In the genomic region with DNA sequence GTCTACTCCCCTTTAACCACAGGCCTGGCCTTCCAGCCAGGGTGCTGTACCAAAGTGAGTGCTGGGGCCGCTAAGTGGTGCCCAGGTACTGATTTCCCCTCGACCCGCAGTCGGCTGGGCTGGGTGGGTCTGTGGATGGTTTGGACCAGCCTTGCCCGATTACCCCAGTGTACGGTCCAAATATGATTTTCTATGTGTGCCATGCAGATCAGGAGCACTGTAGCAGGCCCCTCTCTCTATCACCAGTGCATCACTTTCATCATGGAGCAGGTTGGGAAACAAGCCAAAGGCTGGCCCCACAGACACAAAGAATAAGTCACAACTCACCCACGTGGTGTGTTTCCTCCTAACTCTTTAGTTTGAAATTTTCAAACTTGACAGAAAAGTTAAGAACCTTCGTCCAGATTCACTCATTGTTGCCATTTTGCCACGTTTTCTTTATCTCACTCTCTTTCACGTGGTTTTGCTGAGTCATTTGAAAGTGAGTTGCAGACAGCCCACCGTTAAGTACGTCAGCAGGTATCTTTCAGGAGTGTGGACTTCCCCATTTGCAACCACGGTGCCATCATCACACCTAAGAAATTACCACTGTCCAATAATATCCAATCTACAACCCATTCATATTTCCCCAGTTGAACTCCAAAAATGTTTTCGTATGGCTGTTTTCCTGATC, we compare ENCODE assay signal across 9 cellular contexts. TPM values are rescaled to one million over a fixed set of nuclear protein-coding genes. Genes with fewer than 3 reads are reported as not detected.
DNase-seq lines count a peak whose midpoint lies in the region; FAIRE-seq and TF ChIP-seq lines count a peak whose summit lies in the region.
"Had no signal": no experiment of that assay in that cellular context is flagged by ENCODE, and none has a peak within 500 bp of the region (broad histone marks: within the 10 kb centered on the region; RNA-seq: fewer than 3 reads in every experiment).

No MANE protein-coding gene starts in this region.

- H3K27me3 ChIP-seq in GM23248 (replicated peaks; ENCODE audit: insufficient read depth) (no peaks in the 10 kb centered on the region), MG63 (no peaks in the 10 kb centered on the region)

- no peak overlapping the region for H2AFZ ChIP-seq in GM23248

- peak; percentile 88 for FAIRE-seq in GM12891 (lab: Jason Lieb, UNC)

- peaks cover 92% of the 10 kb centered on the region for H3K79me2 ChIP-seq in GM23248 (ENCODE audit: insufficient read depth)

- H3K4me3 Mint-ChIP-seq in endothelial cell (ENCODE audit: unreplicated experiment) = peak overlapping the region; percentile 62

- peaks cover 87% of the 10 kb centered on the region for H3K4me1 Mint-ChIP-seq in endothelial cell (ENCODE audit: unreplicated experiment)

- no peaks in the 10 kb centered on the region for H3K36me3 ChIP-seq in GM23248 (ENCODE audit: low read depth)
- no peaks in the 10 kb centered on the region; the same call in 1 of the 2 replicates for H3K36me3 ChIP-seq in MG63
- H3K36me3 ChIP-seq: thoracic aorta had no signal

- no peak for TF ChIP-seq CTCF in endothelial cell (IDR thresholded peaks at IDR 0.05; ENCODE audit: unreplicated experiment)

- peaks cover 10% of the 10 kb centered on the region for H3K36me3 Mint-ChIP-seq in endothelial cell (ENCODE audit: low read depth, unreplicated experiment)

- peak overlapping the region; percentile 46 for H3K4me2 ChIP-seq in GM23248 (ENCODE audit: unreplicated experiment)

- no peak overlapping the region for H3K9ac ChIP-seq in GM23248

- in situ Hi-C loops in GM23248 (cut with MboI) = no loop called here

- H3K27ac ChIP-seq in GM23248 = no peak overlapping the region
- H3K27ac ChIP-seq: thoracic aorta had no signal

- peak overlapping the region; percentile 96 for H3K27ac Mint-ChIP-seq in endothelial cell (ENCODE audit: unreplicated experiment)

- no peak for TF ChIP-seq POLR2A in GM12891 (IDR thresholded peaks at IDR 0.05; ENCODE audit: low read depth, low read length)

- 0 out of 2 replicates have a peak, but pooled peaks cover 5% of the 10 kb centered on the region for H3F3A ChIP-seq in GM23248 (ENCODE audit: insufficient read depth)

- peaks cover 24% of the 10 kb centered on the region for H3K4me1 ChIP-seq in GM23248 (ENCODE audit: insufficient read depth)

- no peaks in the 10 kb centered on the region for H3K9me3 Mint-ChIP-seq in endothelial cell (ENCODE audit: unreplicated experiment)

- DNase-seq in GM12891 (ENCODE audit: insufficient read length, low spot score) (no peak), GM23248 (peak; percentile 62), RPMI7951 (ENCODE audit: low read depth) (peak; percentile 20), endothelial cell (ENCODE audit: low spot score) (no peak), MG63 (no peak), amniotic stem cell (lab: John Stamatoyannopoulos, UW) (no peak), OCI-M2 (lab: John Stamatoyannopoulos, UW; ENCODE audit: unreplicated experiment) (no peak)
- DNase-seq in stimulated activated CD4-positive, alpha-beta T cell treated with anti-CD3 and anti-CD28 coated beads, Interleukin-4, amount 100 ng/mL, for 24 hours = peak; percentile 65

- H3K9me3 ChIP-seq in GM23248 (ENCODE audit: low read depth) = no peaks in the 10 kb centered on the region
- no peaks in the 10 kb centered on the region for H3K9me3 ChIP-seq in MG63
- H3K9me3 ChIP-seq: thoracic aorta had no signal

- peaks cover 27% of the 10 kb centered on the region for H3K27me3 Mint-ChIP-seq in endothelial cell (ENCODE audit: unreplicated experiment)

- H4K20me1 ChIP-seq in GM23248 (ENCODE audit: insufficient read depth) = no peaks in the 10 kb centered on the region

- H3K4me3 ChIP-seq in GM23248 = no peak overlapping the region
- no peak overlapping the region for H3K4me3 ChIP-seq in MG63
- H3K4me3 ChIP-seq: thoracic aorta had no signal

- 82 to 84% methylated on average over 14 of the region's 14 CpGs for WGBS in GM23248 (ENCODE audit: low coverage in 1 of 2, low lambda C conversion rate in 2 of 2, missing lambda C conversion rate in 2 of 2), 2 experiments

- no peaks in the 10 kb centered on the region for H3K9me2 ChIP-seq in GM23248 (ENCODE audit: insufficient read depth)

TF ChIP-seq in GM12891, 5 proteins besides CTCF, POLR2A, EP300 and RAD21:
- TF ChIP-seq SPI1 (IDR thresholded peaks at IDR 0.05; ENCODE audit: low read depth, low read length) = peak; percentile 97
- TF ChIP-seq POLR2AphosphoS5 (IDR thresholded peaks at IDR 0.05; ENCODE audit: low read depth, low read length) = no peak
- no peak for TF ChIP-seq TAF1 (IDR thresholded peaks at IDR 0.05; ENCODE audit: low read depth, low read length)
- 0 out of 2 replicates have a peak, but pooled peaks have one; percentile 51 for TF ChIP-seq POU2F2 (IDR thresholded peaks at IDR 0.05; ENCODE audit: low read depth, low read length)
- TF ChIP-seq PAX5 (IDR thresholded peaks at IDR 0.05; ENCODE audit: insufficient read depth, low read length, severe bottlenecking) = no peak

RNA-seq across cellular contexts. Expression of a gene that starts 37.0 kb away (rescaled TPM):
- 5.9 TPM for polyA plus RNA-seq in GM12891 (2012; ENCODE audit: low read depth, missing spikeins)
- 12.0 and 18.2 TPM in 2 replicates for total RNA-seq in GM23248 (2014; rRNA removed; shearing (Covaris generic))
- polyA plus RNA-seq in GM23248 (2016; fragmentation: Nextera tagmentation; extraction: Ambion mirVana) = 2.8 and 2.9 TPM in 2 replicates
- 5.5 and 5.6 TPM in 2 replicates for total RNA-seq in RPMI7951 (2014; rRNA removed; shearing (Covaris generic))
- total RNA-seq in endothelial cell (ENCODE audit: unreplicated experiment) = 129 TPM
- total RNA-seq in MG63 (2014; rRNA removed; shearing (Covaris generic); ENCODE audit: low replicate concordance) = 7.0 and 9.1 TPM in 2 replicates

Comparison
In these comparisons a context has a peak if more than half of its experiments do, and no peak if none do; other contexts are left out.
1. DNase-seq: peak in GM23248 (single experiment), RPMI7951 (single experiment) and stimulated activated CD4-positive, alpha-beta T cell treated with anti-CD3 and anti-CD28 coated beads, Interleukin-4, amount 100 ng/mL, for 24 hours (single experiment); none in GM12891 (single experiment), endothelial cell (single experiment), MG63 (single experiment), amniotic stem cell (single experiment) and OCI-M2 (single experiment).